8 cellular contexts compared by ENCODE assay signal in the genomic region with DNA sequence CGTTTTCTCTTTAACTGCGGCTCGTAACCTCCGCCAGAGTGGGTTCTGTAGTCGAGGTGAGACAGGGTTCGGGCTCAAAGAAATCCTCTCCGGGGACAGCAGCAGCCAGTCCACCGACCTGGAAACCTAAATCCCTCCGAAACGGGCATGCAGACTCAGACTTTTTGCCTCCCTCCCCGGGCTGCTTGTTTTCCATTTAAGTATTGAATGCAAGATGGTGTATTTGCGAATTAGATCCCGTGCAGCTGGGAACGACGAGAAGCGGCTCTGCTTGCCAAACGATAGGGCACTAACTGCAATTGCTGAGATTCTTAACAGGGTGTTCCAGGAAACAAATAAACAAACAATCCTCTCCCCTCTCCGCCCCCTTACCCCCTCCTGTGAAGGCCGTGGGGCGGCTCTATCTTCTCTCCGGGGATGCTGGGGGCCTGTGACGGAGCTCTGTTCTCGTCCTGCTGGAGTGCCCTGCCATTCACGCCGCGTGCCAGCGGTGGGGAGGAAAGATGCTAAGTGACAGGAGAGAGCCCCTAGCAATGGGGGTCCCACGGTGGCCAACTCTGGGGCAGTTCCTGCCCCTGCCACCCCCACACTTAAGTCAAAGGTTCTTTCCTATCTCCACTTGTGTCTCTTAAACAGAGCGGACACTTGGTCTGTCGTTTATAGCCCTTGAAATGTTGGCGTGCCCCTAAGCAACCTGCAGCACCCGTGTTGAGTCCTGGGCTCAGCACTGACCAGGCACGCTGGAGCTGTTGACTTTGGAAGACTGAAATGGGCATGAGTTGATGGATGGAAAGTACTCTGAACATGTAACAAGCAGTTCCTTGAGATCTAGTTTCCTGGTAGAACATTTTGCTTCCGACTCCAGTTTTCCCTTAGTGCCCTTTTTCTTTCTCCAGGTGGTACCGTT. TPM values are rescaled to one million over a fixed set of nuclear protein-coding genes. Genes with fewer than 3 reads are reported as not detected.
DNase-seq lines count a peak whose midpoint lies in the region; ATAC-seq and TF ChIP-seq lines count a peak whose summit lies in the region.

No MANE protein-coding gene starts in this region.

- no peak for ATAC-seq in activated T-cell treated with anti-CD3 and anti-CD28 coated beads, Interleukin-2, amount 50 U/mL, for 4 hours
- ATAC-seq in heart right ventricle (peak in 1 of 8 donors; percentile 3), GM21360 (IDR thresholded peaks at IDR 0.05; ENCODE audit: unreplicated experiment) (no peak), GM19397 (IDR thresholded peaks at IDR 0.05; ENCODE audit: unreplicated experiment) (no peak)

- no peaks in the 10 kb centered on the region for H3K9me3 Mint-ChIP-seq in activated T-cell treated with anti-CD3 and anti-CD28 coated beads, Interleukin-2, amount 50 U/mL, for 4 hours

- no peak for TF ChIP-seq CTCF in AG10803 (conservative IDR thresholded peaks at IDR 0.05; ENCODE audit: low read length)
- TF ChIP-seq CTCF in heart right ventricle (IDR thresholded peaks at IDR 0.05), result no peak

- H3K4me3 Mint-ChIP-seq in activated T-cell treated with anti-CD3 and anti-CD28 coated beads, Interleukin-2, amount 50 U/mL, for 4 hours, result peak overlapping the region; percentile 74

- intact Hi-C loops in heart right ventricle (cut with DNase I), result loop anchor here in 1 of 10 donors (2.0 to 10.0 kb wide), 4 partner anchors 105 to 457 kb away; a partner anchor contains a TSS

- H3K27me3 ChIP-seq in H7 (ENCODE audit: control insufficient read depth, insufficient read depth, low read length), result peaks cover 61% of the 10 kb centered on the region
- H3K27me3 ChIP-seq in heart right ventricle, result peaks cover 0 to 77% (median 3%) of the 10 kb centered on the region in 7 donors

- no peaks in the 10 kb centered on the region for H3K9me3 ChIP-seq in heart right ventricle

- H3K4me3 ChIP-seq in AG10803 (ENCODE audit: low read length) (peak overlapping the region; percentile 66), H7 (ENCODE audit: insufficient read depth, low read depth, low read length) (peak overlapping the region; percentile 56), heart right ventricle (peak overlapping the region; percentile 33 to 95 (median 68))

- DNase-seq in AG10803 (ENCODE audit: low read depth), result peak; percentile 51
- DNase-seq in H7, result peak; percentile 66
- DNase-seq in activated T-cell treated with anti-CD3 and anti-CD28 coated beads, Interleukin-2, amount 50 U/mL, for 4 hours, result no peak
- peak in 1 of 2 donors; percentile 25 for DNase-seq in heart right ventricle
- peak; percentile 77 for DNase-seq in retina
- no peak for DNase-seq in SKM-1 treated with dmso at 0.1 percent for 144 hours (lab: John Stamatoyannopoulos, UW; ENCODE audit: unreplicated experiment)

- no peaks in the 10 kb centered on the region for H3K36me3 Mint-ChIP-seq in activated T-cell treated with anti-CD3 and anti-CD28 coated beads, Interleukin-2, amount 50 U/mL, for 4 hours (ENCODE audit: insufficient read depth)

- peak overlapping the region; percentile 46 to 86 (median 78) for H3K27ac ChIP-seq in heart right ventricle

- H3K4me1 ChIP-seq in heart right ventricle, result peaks cover 5 to 34% (median 23%) of the 10 kb centered on the region in 9 donors

- H3K36me3 ChIP-seq in H7 (replicated peaks; ENCODE audit: control insufficient read depth, insufficient read depth, low read length) (no peaks in the 10 kb centered on the region), heart right ventricle (peaks cover 0 to under 1% (median 0%) of the 10 kb centered on the region in 9 donors)

- H3K27me3 Mint-ChIP-seq in activated T-cell treated with anti-CD3 and anti-CD28 coated beads, Interleukin-2, amount 50 U/mL, for 4 hours (ENCODE audit: low read depth), result peaks cover 86% of the 10 kb centered on the region

- peaks cover 35% of the 10 kb centered on the region for H3K4me1 Mint-ChIP-seq in activated T-cell treated with anti-CD3 and anti-CD28 coated beads, Interleukin-2, amount 50 U/mL, for 4 hours (ENCODE audit: low read depth)

- 6% methylated on average over 35 of the region's 35 CpGs for WGBS in heart right ventricle, 2 donors

RNA-seq across cellular contexts. Expression of a gene that starts 1.3 kb away (rescaled TPM):
- total RNA-seq in H7 (2014; rRNA removed; shearing (Covaris generic)), result 51.1 and 60.9 TPM in 2 replicates
- 1 to 10 TPM in 1 of 3 donors, under 1 TPM in 2; 0.66 to 1.2 (median 0.81) TPM for total RNA-seq in activated T-cell treated with anti-CD3 and anti-CD28 coated beads, Interleukin-2, amount 50 U/mL, for 4 hours
- 10 to 100 TPM in 1 of 10 donors, 1 to 10 TPM in 9; 4.4 to 12.6 (median 5.8) TPM for total RNA-seq in heart right ventricle
- polyA plus RNA-seq in heart right ventricle, result 1 to 10 TPM; 1.5 to 5.3 TPM

Comparison
In these comparisons a context has a peak if more than half of its experiments do, and no peak if none do; other contexts are left out.
1. DNase-seq: peak in AG10803 (single experiment), H7 (single experiment) and retina (single experiment); none in activated T-cell treated with anti-CD3 and anti-CD28 coated beads, Interleukin-2, amount 50 U/mL, for 4 hours (single experiment) and SKM-1 treated with dmso at 0.1 percent for 144 hours (single experiment).
2. Peak in every context shown above with its lines, with median percentiles within 50 percentile points of each other: H3K4me3 ChIP-seq.